25 cellular contexts compared by ENCODE assay signal in genomic region chr9:116843863-116844620, GRCh38.
DNase-seq lines count a peak whose midpoint lies in the region; ATAC-seq, FAIRE-seq and TF ChIP-seq lines count a peak whose summit lies in the region.
"Had no signal": no experiment of that assay in that cellular context is flagged by ENCODE, and none has a peak within 500 bp of the region (broad histone marks: within the 10 kb centered on the region; RNA-seq: fewer than 3 reads in every experiment).

No MANE protein-coding gene starts in this region.

- ATAC-seq in K562 (no peak), HG03378 (IDR thresholded peaks at IDR 0.05; ENCODE audit: unreplicated experiment) (no peak)
- no peak for ATAC-seq in stimulated activated naive CD8-positive, alpha-beta T cell treated with anti-CD3 and anti-CD28 coated beads, Interleukin-15, Interleukin-2, amounts not matched to agents 100 U/mL and 50 U/mL, for 24 hours

- H3K9me3 ChIP-seq in K562 (replicated peaks; ENCODE audit: control insufficient read depth, insufficient read depth, low read depth, low read length) (no peaks in the 10 kb centered on the region), esophagus squamous epithelium (no peaks in the 10 kb centered on the region)
- H3K9me3 ChIP-seq: neutrophil had no signal

- DNase-seq in NOMO-1 treated with DMSO at 0.1 percent for 48 hours (lab: John Stamatoyannopoulos, UW; ENCODE audit: unreplicated experiment) (peak; percentile 3), NOMO-1 treated with dmso at 0.1 percent for 144 hours (lab: John Stamatoyannopoulos, UW; ENCODE audit: unreplicated experiment) (no peak), K562 (ENCODE audit: extremely low read depth in 1 of 4, low spot score in 3 of 4) (no peak), esophagus squamous epithelium (lab: John Stamatoyannopoulos, UW) (no peak), superior temporal gyrus (ENCODE audit: extremely low spot score) (peak; percentile 28), NCI-H510A treated with DMSO at 0.1 percent for 48 hours (lab: John Stamatoyannopoulos, UW) (no peak)
- DNase-seq in stimulated activated naive CD8-positive, alpha-beta T cell treated with anti-CD3 and anti-CD28 coated beads, Interleukin-15, Interleukin-2, amounts not matched to agents 100 U/mL and 50 U/mL, for 24 hours = no peak
- DNase-seq: 8988T; activated CD4-positive, alpha-beta memory T cell treated with anti-CD3 and anti-CD28 coated beads, Interleukin-2, amount 10 ng/mL, durations not matched to agents 7 days and 5 days; activated effector memory CD4-positive, alpha-beta T cell treated with Interleukin-2 at 50 U/mL for 16 hours; activated naive CD8-positive, alpha-beta T cell treated with anti-CD3 and anti-CD28 coated beads, Interleukin-2, amount 10 ng/mL, durations not matched to agents 7 days and 5 days; AML-193; effector CD4-positive, alpha-beta T cell; H7; NCI-H1105 treated with DMSO at 0.1 percent for 48 hours; NCI-H2029 treated with DMSO at 0.1 percent for 48 hours; NCI-H345; OCI-M1; SHP77 treated with DMSO at 0.1 percent for 48 hours; small intestine; stimulated activated CD4-positive, alpha-beta T cell treated with anti-CD3 and anti-CD28 coated beads, Interleukin-2, amount 100 ng/mL, for 24 hours; SW 1271 had no signal

- H3K4me3 ChIP-seq in K562 (no peak overlapping the region), esophagus squamous epithelium (no peak overlapping the region)
- H3K4me3 ChIP-seq: lung had no signal

- H3K79me2 ChIP-seq in K562 (ENCODE audit: control insufficient read depth, insufficient read depth, low read length) = no peaks in the 10 kb centered on the region

- H4K20me1 ChIP-seq in K562 (replicated peaks; ENCODE audit: control insufficient read depth, insufficient read depth, low read length) = no peaks in the 10 kb centered on the region

- no TSS peak for BruUV-seq in K562 (replicated peaks; lab: Mats Ljungman, UMichigan)

- no peak for TF ChIP-seq EP300 in K562 (IDR thresholded peaks at IDR 0.05; ENCODE audit: low read length)

- in situ Hi-C loops in K562 (cut with MboI) = no loop called here

- H3K36me3 ChIP-seq in K562 (ENCODE audit: control insufficient read depth, insufficient read depth, low read length) (no peaks in the 10 kb centered on the region), esophagus squamous epithelium (no peaks in the 10 kb centered on the region)
- H3K36me3 ChIP-seq: neutrophil had no signal

- H3K27me3 ChIP-seq in K562 (ENCODE audit: control insufficient read depth in 2 of 2, insufficient read depth in 2 of 2, low read length in 2 of 2) = no peaks in the 10 kb centered on the region
- H3K27me3 ChIP-seq in esophagus squamous epithelium = no peaks in the 10 kb centered on the region
- H3K27me3 ChIP-seq: neutrophil had no signal

- no peak for FAIRE-seq in K562 (lab: Jason Lieb, UNC)
- FAIRE-seq: small intestine had no signal

- H3K9me1 ChIP-seq in K562 (ENCODE audit: control insufficient read depth, insufficient read depth, low read length) = peaks cover 2% of the 10 kb centered on the region

- no peak for TF ChIP-seq POLR2A in K562 (conservative IDR thresholded peaks at IDR 0.05)
- no peak for TF ChIP-seq POLR2A in esophagus squamous epithelium (IDR thresholded peaks at IDR 0.05)

- H2AFZ ChIP-seq in K562 (ENCODE audit: low read depth, low read length) = no peak overlapping the region

- WGBS in K562 (ENCODE audit: insufficient coverage, low coverage, missing lambda C conversion rate) = 0% methylated on average over 7 of the region's 7 CpGs
- 22 to 23% methylated on average over 7 of the region's 7 CpGs for WGBS in esophagus squamous epithelium, 2 donors

- TF ChIP-seq CTCF in K562 (IDR thresholded peaks at IDR 0.05 in 2 of 3, conservative IDR thresholded peaks at IDR 0.05 in 1 of 3; ENCODE audit: insufficient read depth in 2 of 3, low read depth in 1 of 3, low read length in 3 of 3) (no peak), esophagus squamous epithelium (IDR thresholded peaks at IDR 0.05) (no peak)

- H3K27ac ChIP-seq in K562 (ENCODE audit: extremely low read depth, low read depth, low read length) (no peak overlapping the region), esophagus squamous epithelium (peak overlapping the region in 3 of 4 donors; percentile 54 to 77 (median 70))
- H3K27ac ChIP-seq: neutrophil had no signal

- no peak for TF ChIP-seq RAD21 in K562 (CRISPR knock-in tag; conservative IDR thresholded peaks at IDR 0.05 in 1 of 2, IDR thresholded peaks at IDR 0.05 in 1 of 2)

- CTCF ChIA-PET in K562 (lab: Yijun Ruan, JAX; ENCODE audit: low intra/inter-chr PET ratio) = no interaction called here

- H3K9ac ChIP-seq in K562 (ENCODE audit: insufficient read depth in 1 of 2, low read depth in 2 of 2, low read length in 2 of 2) = no peak overlapping the region

- no peaks in the 10 kb centered on the region for H3K4me1 ChIP-seq in K562 (replicated peaks in 1 of 2; ENCODE audit: control insufficient read depth in 2 of 2, insufficient read depth in 2 of 2, low read length in 2 of 2)
- peaks cover 0 to 26% (median 7%) of the 10 kb centered on the region in 3 donors for H3K4me1 ChIP-seq in esophagus squamous epithelium

- POLR2A ChIA-PET in K562 (lab: Yijun Ruan, JAX) = no interaction called here

- no peak overlapping the region for H3K4me2 ChIP-seq in K562 (ENCODE audit: insufficient read depth, low read length)

- intact Hi-C loops in K562 (cut with micrococcal nuclease) = no loop called here
- intact Hi-C loops in esophagus squamous epithelium (cut with DNase I) = no loop called here

TF ChIP-seq in K562, 482 proteins besides CTCF, POLR2A, EP300 and RAD21:
- TF ChIP-seq, protein P1, sequence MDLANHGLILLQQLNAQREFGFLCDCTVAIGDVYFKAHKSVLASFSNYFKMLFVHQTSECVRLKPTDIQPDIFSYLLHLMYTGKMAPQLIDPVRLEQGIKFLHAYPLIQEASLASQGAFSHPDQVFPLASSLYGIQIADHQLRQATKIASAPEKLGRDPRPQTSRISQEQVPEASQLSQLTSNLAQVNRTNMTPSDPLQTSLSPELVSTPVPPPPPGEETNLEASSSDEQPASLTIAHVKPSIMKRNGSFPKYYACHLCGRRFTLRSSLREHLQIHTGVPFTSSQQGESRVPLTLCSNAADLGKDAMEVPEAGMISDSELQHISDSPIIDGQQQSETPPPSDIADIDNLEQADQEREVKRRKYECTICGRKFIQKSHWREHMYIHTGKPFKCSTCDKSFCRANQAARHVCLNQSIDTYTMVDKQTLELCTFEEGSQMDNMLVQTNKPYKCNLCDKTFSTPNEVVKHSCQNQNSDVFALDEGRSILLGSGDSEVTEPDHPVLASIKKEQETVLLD (IDR thresholded peaks at IDR 0.05) = no peak
- TF ChIP-seq ZNF316 (IDR thresholded peaks at IDR 0.05) (peak; percentile 58), MAFF (IDR thresholded peaks at IDR 0.05; ENCODE audit: low read length) (peak; percentile 27; the same call in 1 of the 2 replicates), ZNF511 (CRISPR knock-in tag; IDR thresholded peaks at IDR 0.05) (no peak), MAFG (tag; conservative IDR thresholded peaks at IDR 0.05) (0 out of 2 replicates have a peak, but pooled peaks have one; percentile 8), C11orf30 (IDR thresholded peaks at IDR 0.05; ENCODE audit: low read depth) (peak; percentile 28; the same call in 1 of the 2 replicates), E2F8 (IDR thresholded peaks at IDR 0.05; ENCODE audit: low read depth, partially characterized antibody) (no peak)

Comparison
In these comparisons a context has a peak if more than half of its experiments do, and no peak if none do; other contexts are left out.
1. DNase-seq: peak in NOMO-1 treated with DMSO at 0.1 percent for 48 hours (single experiment) and superior temporal gyrus (single experiment); none in NOMO-1 treated with dmso at 0.1 percent for 144 hours (single experiment), K562 (0 of 4), esophagus squamous epithelium (single experiment), stimulated activated naive CD8-positive, alpha-beta T cell treated with anti-CD3 and anti-CD28 coated beads, Interleukin-15, Interleukin-2, amounts not matched to agents 100 U/mL and 50 U/mL, for 24 hours (single experiment) and NCI-H510A treated with DMSO at 0.1 percent for 48 hours (single experiment).